ENCODE assay signal across 13 cellular contexts in the genomic region with DNA sequence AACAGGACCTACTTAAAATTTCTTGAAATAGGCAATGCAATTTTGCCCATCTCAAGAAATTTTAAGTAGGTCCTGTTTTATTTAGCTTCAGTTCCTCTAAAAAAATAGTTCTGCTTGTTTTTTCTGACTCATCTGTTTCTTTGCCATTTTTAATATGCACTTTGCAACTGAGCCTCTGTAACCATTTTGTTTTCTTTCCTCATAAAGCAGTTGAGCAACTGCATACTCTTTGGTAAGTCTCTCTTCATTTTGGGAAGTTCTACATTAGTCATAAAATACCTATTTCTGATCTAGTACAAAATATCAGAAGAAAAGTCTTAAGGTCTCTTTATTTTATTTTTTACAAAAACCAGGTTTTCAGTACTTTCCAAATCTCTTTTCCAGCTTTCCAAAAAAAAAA. TPM values are rescaled to one million over a fixed set of nuclear protein-coding genes. Genes with fewer than 3 reads are reported as not detected.
A peak's percentile ranks its signal among the peaks of the same experiment; 100 is the strongest.
DNase-seq lines count a peak whose midpoint lies in the region; ATAC-seq, FAIRE-seq and TF ChIP-seq lines count a peak whose summit lies in the region.
"Had no signal": no experiment of that assay in that cellular context is flagged by ENCODE, and none has a peak within 500 bp of the region (broad histone marks: within the 10 kb centered on the region; RNA-seq: fewer than 3 reads in every experiment).

No MANE protein-coding gene starts in this region.

- H3K27me3 ChIP-seq in PC-3 (ENCODE audit: low read length) = no peaks in the 10 kb centered on the region
- H3K27me3 ChIP-seq: body of pancreas had no signal

- H3K4me1 Mint-ChIP-seq in HFFc6 (ENCODE audit: low read depth) = peaks cover 25% of the 10 kb centered on the region

- CTCF ChIA-PET in PC-3 (lab: Charles Lee) = interaction anchor here (0.6 to 2.1 kb wide), 12 partner anchors 18 to 177 kb away, joined by 3 to 15 read pairs (median 6); partner anchors contain the start of gene EPHA1

- peaks cover 39% of the 10 kb centered on the region for H3K4me1 ChIP-seq in PC-3 (ENCODE audit: insufficient read depth, low read length)
- H3K4me1 ChIP-seq: body of pancreas had no signal

- H3K9me3 ChIP-seq in PC-3 (ENCODE audit: low read length) = no peaks in the 10 kb centered on the region
- H3K9me3 ChIP-seq: body of pancreas had no signal

- POLR2A ChIA-PET in PC-3 (lab: Charles Lee; ENCODE audit: unreplicated experiment) = interaction anchor here (0.7 to 1.1 kb wide), 2 partner anchors 8 to 23 kb away, joined by 3 to 7 read pairs; partner anchors contain the start of gene GSTK1

- H3K27ac ChIP-seq in PC-3 (ENCODE audit: low read length) = peak overlapping the region; percentile 62
- H3K27ac ChIP-seq: KMS-11 had no signal

- peaks cover 8% of the 10 kb centered on the region; the same call in 1 of the 2 replicates for H3K27me3 Mint-ChIP-seq in HFFc6 (ENCODE audit: insufficient read depth)

- H3K4me2 ChIP-seq in PC-3 (ENCODE audit: low read length) = peak overlapping the region; percentile 74
- H3K4me2 ChIP-seq: KMS-11 had no signal

- peak overlapping the region; percentile 33 for H3K9ac ChIP-seq in PC-3 (ENCODE audit: low read length)
- H3K9ac ChIP-seq: KMS-11 had no signal

- DNase-seq in HFFc6 (peak; percentile 14), PC-3 (peak; percentile 63), epithelial cell of esophagus (ENCODE audit: low read depth) (peak; percentile 40), sciatic nerve (ENCODE audit: low spot score) (no peak), GM12891 (ENCODE audit: insufficient read length, low spot score) (no peak), D721Med (ENCODE audit: insufficient read length, low spot score) (no peak)

- TF ChIP-seq CTCF in HFFc6 (IDR thresholded peaks at IDR 0.05) (no peak), PC-3 (conservative IDR thresholded peaks at IDR 0.05; ENCODE audit: low read depth, low read length) (no peak), epithelial cell of esophagus (IDR thresholded peaks at IDR 0.05; ENCODE audit: insufficient read depth, low read depth, low read length, missing control alignments) (no peak), D721Med (IDR thresholded peaks at IDR 0.05; ENCODE audit: insufficient read depth, missing control alignments) (no peak)

- no peaks in the 10 kb centered on the region for H3K79me2 ChIP-seq in PC-3 (ENCODE audit: low read length)

- H3K36me3 ChIP-seq in PC-3 (ENCODE audit: low read depth, low read length) = no peaks in the 10 kb centered on the region

- no peaks in the 10 kb centered on the region for H3K9me2 ChIP-seq in PC-3 (replicated peaks; ENCODE audit: low read length)

- H2AFZ ChIP-seq in PC-3 (ENCODE audit: low read length) = no peak overlapping the region

- no peak for TF ChIP-seq POLR2A in GM12891 (IDR thresholded peaks at IDR 0.05; ENCODE audit: low read depth, low read length)

- H3K9me3 Mint-ChIP-seq in HFFc6 = peaks cover 13% of the 10 kb centered on the region

- no TSS peak for BruUV-seq in PC-3 (replicated peaks; lab: Mats Ljungman, UMichigan)

- FAIRE-seq in GM12891 (lab: Jason Lieb, UNC) (no peak), D721Med (lab: Jason Lieb, UNC) (no peak)
- FAIRE-seq: TTC549 had no signal

- H3K27ac Mint-ChIP-seq in HFFc6 = peak overlapping the region; percentile 53; the same call in 1 of the 2 replicates

- intact Hi-C loops in PC-3 (cut with micrococcal nuclease) = loop anchor here (1.0 to 2.0 kb wide), 6 partner anchors 17 to 175 kb away; partner anchors contain the start of gene ZYX
- intact Hi-C loops in sciatic nerve (cut with DNase I) = loop anchor here (10.0 kb wide), 2 partner anchors 65 to 175 kb away; no protein-coding TSS in a partner anchor

- H3K4me3 Mint-ChIP-seq in HFFc6 = 0 out of 2 replicates have a peak overlapping the region, but pooled peaks have one; percentile 40

- peaks cover 5% of the 10 kb centered on the region for H3F3A ChIP-seq in PC-3 (ENCODE audit: low read length, unreplicated experiment)

- H3K4me3 ChIP-seq in PC-3 (ENCODE audit: low read length) (peak overlapping the region; percentile 46; the same call in 1 of the 2 replicates), epithelial cell of esophagus (ENCODE audit: low read length) (no peak overlapping the region)
- H3K4me3 ChIP-seq: body of pancreas, GM12878 had no signal

- peaks cover 13% of the 10 kb centered on the region for H3K36me3 Mint-ChIP-seq in HFFc6 (ENCODE audit: low read depth)

- ATAC-seq in PC-3 = peak; percentile 59
- peak; percentile 64 for ATAC-seq in sciatic nerve
- ATAC-seq in GM19455 (IDR thresholded peaks at IDR 0.05; ENCODE audit: unreplicated experiment) = no peak

- H4K20me1 ChIP-seq in PC-3 (ENCODE audit: low read length) = no peaks in the 10 kb centered on the region

TF ChIP-seq in GM12891, 5 proteins besides CTCF, POLR2A, EP300 and RAD21:
- no peak for TF ChIP-seq POU2F2 (IDR thresholded peaks at IDR 0.05; ENCODE audit: low read depth, low read length)
- TF ChIP-seq POLR2AphosphoS5 (IDR thresholded peaks at IDR 0.05; ENCODE audit: low read depth, low read length) = no peak
- no peak for TF ChIP-seq TAF1 (IDR thresholded peaks at IDR 0.05; ENCODE audit: low read depth, low read length)
- TF ChIP-seq SPI1 (IDR thresholded peaks at IDR 0.05; ENCODE audit: low read depth, low read length) = no peak
- no peak for TF ChIP-seq PAX5 (IDR thresholded peaks at IDR 0.05; ENCODE audit: insufficient read depth, low read length, severe bottlenecking)

RNA-seq across cellular contexts. Expression of gene TAS2R40, which starts 18.0 kb away (rescaled TPM):
- total RNA-seq in HFFc6 (2021; fragmentation: NEBNext Ultra II Directional; extraction: Animal tissue kit (Norgen Biotek cat#: 25700)) = not detected
- total RNA-seq in PC-3 (2014; rRNA removed) (not detected in 2 replicates), sciatic nerve (not detected)
- polyA plus RNA-seq in GM12891 (2012; ENCODE audit: low read depth, missing spikeins) = not detected
- total RNA-seq: body of pancreas, fibroblast of lung, GM12878, subcutaneous adipose tissue had no signal
- polyA plus RNA-seq: fibroblast of lung, GM12878 had no signal

RNA-seq across cellular contexts. Expression of gene GSTK1, which starts 23.4 kb away (rescaled TPM):
- 100 to 1,000 TPM in 2 of 6 experiments, 10 to 100 TPM in 4; 85.6 to 102 (median 89.4) TPM for total RNA-seq in HFFc6 (2021; fragmentation: NEBNext Ultra II Directional; extraction: Animal tissue kit (Norgen Biotek cat#: 25700))
- 111 and 117 TPM in 2 replicates for total RNA-seq in PC-3 (2014; rRNA removed)
- total RNA-seq in sciatic nerve = 155 TPM
- 94.8 TPM for polyA plus RNA-seq in GM12891 (2012; ENCODE audit: low read depth, missing spikeins)

RNA-seq across cellular contexts. Expression of gene TMEM139, which starts 44.9 kb away (rescaled TPM):
- under 1 TPM in 1 of 6 experiments, not detected in 5; 0.25 TPM for total RNA-seq in HFFc6 (2021; fragmentation: NEBNext Ultra II Directional; extraction: Animal tissue kit (Norgen Biotek cat#: 25700))
- total RNA-seq in PC-3 (2014; rRNA removed) (5.2 and 6.2 TPM in 2 replicates), sciatic nerve (10.9 TPM)
- 0.13 TPM for polyA plus RNA-seq in GM12891 (2012; ENCODE audit: low read depth, missing spikeins)
- total RNA-seq: fibroblast of lung had no signal
- polyA plus RNA-seq: fibroblast of lung, GM12878 had no signal

RNA-seq across cellular contexts. Expression of gene CASP2, which starts 48.3 kb away (rescaled TPM):
- 10 to 100 TPM; 22.4 to 29.6 (median 25.0) TPM for total RNA-seq in HFFc6 (2021; fragmentation: NEBNext Ultra II Directional; extraction: Animal tissue kit (Norgen Biotek cat#: 25700))
- total RNA-seq in PC-3 (2014; rRNA removed) (25.1 and 26.4 TPM in 2 replicates), sciatic nerve (33.8 TPM)
- polyA plus RNA-seq in GM12891 (2012; ENCODE audit: low read depth, missing spikeins) = 12.6 TPM

RNA-seq across cellular contexts. Expression of gene TAS2R39, which starts 56.6 kb away (rescaled TPM):
- not detected for total RNA-seq in HFFc6 (2021; fragmentation: NEBNext Ultra II Directional; extraction: Animal tissue kit (Norgen Biotek cat#: 25700))
- total RNA-seq in PC-3 (2014; rRNA removed) (not detected in 2 replicates), sciatic nerve (not detected)
- polyA plus RNA-seq in GM12891 (2012; ENCODE audit: low read depth, missing spikeins) = not detected
- total RNA-seq: body of pancreas, fibroblast of lung, GM12878, subcutaneous adipose tissue had no signal
- polyA plus RNA-seq: fibroblast of lung, GM12878 had no signal

Comparison
In these comparisons a context has a peak if more than half of its experiments do, and no peak if none do; other contexts are left out.
1. DNase-seq: peak in HFFc6 (single experiment), PC-3 (single experiment) and epithelial cell of esophagus (single experiment); none in sciatic nerve (single experiment), GM12891 (single experiment) and D721Med (single experiment).